In genomic region chr2:206457188-206457634, GRCh38 we compare ENCODE assay signal across 10 cellular contexts. TPM values are rescaled to one million over a fixed set of nuclear protein-coding genes. Genes with fewer than 3 reads are reported as not detected.
DNase-seq lines count a peak whose midpoint lies in the region; ATAC-seq and TF ChIP-seq lines count a peak whose summit lies in the region.
"Had no signal": no experiment of that assay in that cellular context is flagged by ENCODE, and none has a peak within 500 bp of the region (broad histone marks: within the 10 kb centered on the region; RNA-seq: fewer than 3 reads in every experiment).

No MANE protein-coding gene starts in this region.

- peaks cover under 1% of the 10 kb centered on the region for H3K4me1 Mint-ChIP-seq in glutamatergic neuron (ENCODE audit: low read depth, unreplicated experiment)
- no peaks in the 10 kb centered on the region for H3K4me1 Mint-ChIP-seq in immature natural killer cell
- H3K4me1 Mint-ChIP-seq: activated naive CD8-positive, alpha-beta T cell treated with anti-CD3 and anti-CD28 coated beads, Interleukin-2, amount 10 ng/mL, durations not matched to agents 7 days and 5 days had no signal

- no peak overlapping the region for H3K4me3 Mint-ChIP-seq in glutamatergic neuron (ENCODE audit: unreplicated experiment)
- no peak overlapping the region for H3K4me3 Mint-ChIP-seq in immature natural killer cell
- H3K4me3 Mint-ChIP-seq: activated naive CD8-positive, alpha-beta T cell treated with anti-CD3 and anti-CD28 coated beads, Interleukin-2, amount 10 ng/mL, durations not matched to agents 7 days and 5 days had no signal

- intact Hi-C loops in left ventricle myocardium inferior (cut with micrococcal nuclease) (no loop called here), heart left ventricle (cut with DNase I) (no loop called here)

- no peak for TF ChIP-seq POLR2A in heart left ventricle (IDR thresholded peaks at IDR 0.05)

- H3K36me3 Mint-ChIP-seq in glutamatergic neuron (ENCODE audit: unreplicated experiment) (peaks cover 5% of the 10 kb centered on the region), immature natural killer cell (no peaks in the 10 kb centered on the region)
- H3K36me3 Mint-ChIP-seq: activated naive CD8-positive, alpha-beta T cell treated with anti-CD3 and anti-CD28 coated beads, Interleukin-2, amount 10 ng/mL, durations not matched to agents 7 days and 5 days had no signal

- H3K36me3 ChIP-seq in left ventricle myocardium inferior (no peaks in the 10 kb centered on the region), heart left ventricle (no peaks in the 10 kb centered on the region)
- H3K36me3 ChIP-seq: WERI-Rb-1 had no signal

- no peak for ATAC-seq in heart left ventricle
- peak; percentile 95 for ATAC-seq in HG02938 (IDR thresholded peaks at IDR 0.05; ENCODE audit: unreplicated experiment)

- H3K9me3 Mint-ChIP-seq in glutamatergic neuron (ENCODE audit: unreplicated experiment) (peaks cover under 1% of the 10 kb centered on the region), immature natural killer cell (peaks cover 0 to 5% (median 1%) of the 10 kb centered on the region in 6 donors)
- H3K9me3 Mint-ChIP-seq: activated naive CD8-positive, alpha-beta T cell treated with anti-CD3 and anti-CD28 coated beads, Interleukin-2, amount 10 ng/mL, durations not matched to agents 7 days and 5 days had no signal

- H3K4me3 ChIP-seq in left ventricle myocardium inferior (no peak overlapping the region), heart left ventricle (no peak overlapping the region)

- H3K27ac Mint-ChIP-seq in glutamatergic neuron (ENCODE audit: unreplicated experiment), result no peak overlapping the region
- no peak overlapping the region for H3K27ac Mint-ChIP-seq in immature natural killer cell
- H3K27ac Mint-ChIP-seq: activated naive CD8-positive, alpha-beta T cell treated with anti-CD3 and anti-CD28 coated beads, Interleukin-2, amount 10 ng/mL, durations not matched to agents 7 days and 5 days had no signal

- H3K27me3 ChIP-seq in left ventricle myocardium inferior (ENCODE audit: low read depth) (no peaks in the 10 kb centered on the region), heart left ventricle (no peaks in the 10 kb centered on the region)

- H3K9me3 ChIP-seq in left ventricle myocardium inferior (replicated peaks), result no peaks in the 10 kb centered on the region
- H3K9me3 ChIP-seq in heart left ventricle, result no peaks in the 10 kb centered on the region

- peaks cover 47% of the 10 kb centered on the region for H3K4me1 ChIP-seq in left ventricle myocardium inferior
- H3K4me1 ChIP-seq in heart left ventricle, result peaks cover 0 to 44% (median 8%) of the 10 kb centered on the region in 12 donors

- H3K27ac ChIP-seq in left ventricle myocardium inferior (replicated peaks) (peak overlapping the region; percentile 23), heart left ventricle (peak overlapping the region in 1 of 12 donors; percentile 6)
- H3K27ac ChIP-seq: WERI-Rb-1 had no signal

- H3K27me3 Mint-ChIP-seq in glutamatergic neuron (ENCODE audit: unreplicated experiment) (no peaks in the 10 kb centered on the region), immature natural killer cell (ENCODE audit: low read depth in 3 of 3) (peaks cover 0 to 3% (median 2%) of the 10 kb centered on the region in 3 donors)

- DNase-seq in left ventricle myocardium inferior (no peak), heart left ventricle (no peak), MV-4-11 (lab: John Stamatoyannopoulos, UW) (peak; percentile 90), cerebellar cortex (ENCODE audit: low spot score) (no peak), mesenteric fat pad (ENCODE audit: low spot score) (no peak), glutamatergic neuron (no peak), immature natural killer cell (no peak)
- DNase-seq: activated naive CD8-positive, alpha-beta T cell treated with anti-CD3 and anti-CD28 coated beads, Interleukin-2, amount 10 ng/mL, durations not matched to agents 7 days and 5 days; WERI-Rb-1 had no signal

- TF ChIP-seq CTCF in left ventricle myocardium inferior (IDR thresholded peaks at IDR 0.05; ENCODE audit: borderline replicate concordance), result no peak
- TF ChIP-seq CTCF in heart left ventricle (IDR thresholded peaks at IDR 0.05), result no peak
- TF ChIP-seq CTCF in glutamatergic neuron (IDR thresholded peaks at IDR 0.05; ENCODE audit: partially characterized antibody, unreplicated experiment), result no peak

- WGBS in heart left ventricle, 4 donors, result 40 to 54% (median 50%) methylated on average over 2 of the region's 2 CpGs

RNA-seq across cellular contexts. Expression of gene ADAM23, which starts 13.9 kb away (rescaled TPM):
- 61.2 TPM for total RNA-seq in left ventricle myocardium inferior
- total RNA-seq in heart left ventricle, result 10 to 100 TPM; 36.0 to 87.4 (median 71.3) TPM
- polyA plus RNA-seq in heart left ventricle, result 10 to 100 TPM; 18.6 to 34.1 TPM
- total RNA-seq in mesenteric fat pad, result 1.1 TPM
- total RNA-seq in glutamatergic neuron (ENCODE audit: unreplicated experiment), result 16.4 TPM
- polyA plus RNA-seq in immature natural killer cell, result not detected
